ENCODE assay signal across 30 cellular contexts in the genomic region with DNA sequence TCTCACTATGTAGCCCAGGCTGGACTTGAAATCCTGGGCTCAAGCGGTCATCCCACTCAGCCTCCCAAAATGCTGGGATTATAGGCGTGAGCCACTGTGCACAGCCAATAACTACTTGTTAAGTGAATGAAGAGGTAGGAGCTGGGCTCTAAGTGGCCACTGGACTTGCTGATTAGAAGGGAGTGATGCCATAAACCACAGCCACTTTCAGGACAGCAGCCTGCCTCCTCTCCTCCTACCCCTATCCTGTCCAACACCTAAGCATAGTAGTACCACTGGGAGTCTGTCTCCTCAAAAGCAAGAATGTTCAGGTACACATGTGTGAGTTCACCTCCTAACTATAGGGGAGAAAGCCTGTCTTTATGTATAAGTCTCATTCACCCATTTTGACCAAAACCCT.
"Had no signal": no experiment of that assay in that cellular context is flagged by ENCODE, and none has a peak within 500 bp of the region (broad histone marks: within the 10 kb centered on the region; RNA-seq: fewer than 3 reads in every experiment).

No MANE protein-coding gene starts in this region.

- H3K9me3 ChIP-seq: breast epithelium, SJCRH30, SK-N-SH had no signal

- H3K27ac Mint-ChIP-seq: activated CD8-positive, alpha-beta T cell treated with anti-CD3 and anti-CD28 coated beads, Interleukin-2, amount 10 ng/mL, durations not matched to agents 7 days and 5 days; activated T-helper 1 cell treated with anti-CD3 and anti-CD28 coated beads, Interleukin-12 subunit alpha, Interleukin-12 subunit beta, Interleukin-2, Interleukin-4 antibody, amounts not matched to agents 30 ng/mL and 10 ng/mL and 1 ng/mL, durations not matched to agents 14 hours and 24 hours and 36 hours had no signal

- H3K27me3 ChIP-seq: breast epithelium, SJCRH30 had no signal

- H3K27me3 Mint-ChIP-seq: activated naive CD4-positive, alpha-beta T cell treated with anti-CD3 and anti-CD28 coated beads, Interleukin-2, amount 50 U/mL, for 24 hours had no signal

- ATAC-seq: activated CD8-positive, alpha-beta T cell treated with anti-CD3 and anti-CD28 coated beads, Interleukin-2, amount 10 ng/mL, durations not matched to agents 7 days and 5 days; Panc1 had no signal

- DNase-seq: activated CD4-positive, alpha-beta T cell treated with anti-CD3 and anti-CD28 coated beads for 4 hours; activated CD4-positive, alpha-beta T cell treated with anti-CD3 and anti-CD28 coated beads, Interleukin-2, amount 50 U/mL, for 4 hours; activated CD4-positive, CD25-positive, alpha-beta regulatory T cell; activated CD8-positive, alpha-beta memory T cell treated with anti-CD3 and anti-CD28 coated beads, Interleukin-2, amount 50 U/mL, for 48 hours; activated CD8-positive, alpha-beta T cell treated with anti-CD3 and anti-CD28 coated beads, Interleukin-2, amount 10 ng/mL, durations not matched to agents 7 days and 5 days; activated effector memory CD4-positive, alpha-beta T cell treated with Interleukin-2 at 50 U/mL for 16 hours; activated naive CD4-positive, alpha-beta T cell; activated T-cell treated with anti-CD3 and anti-CD28 coated beads, Interleukin-2, amount 50 U/mL, for 1 hour; aorta; central memory CD4-positive, alpha-beta T cell; Karpas-422; MM.1S; NCI-H1105; NCI-H1436; NCI-H1694 treated with DMSO at 0.1 percent for 48 hours; NCI-H2081; NCI-H510A treated with DMSO at 0.1 percent for 48 hours; NCI-H69; NK-92 treated with Interleukin-12 subunit alpha and Interleukin-12 subunit beta, amount 100 ng/mL, for 24 hours; OCI-M1; Right ventricle myocardium superior; RPMI8226; SJCRH30; SK-N-SH; T-helper 1 cell had no signal

- H3K27ac ChIP-seq: SJCRH30, VCaP had no signal

- H3K4me3 Mint-ChIP-seq: activated CD8-positive, alpha-beta T cell treated with anti-CD3 and anti-CD28 coated beads, Interleukin-2, amount 10 ng/mL, durations not matched to agents 7 days and 5 days; activated naive CD4-positive, alpha-beta T cell treated with anti-CD3 and anti-CD28 coated beads, Interleukin-2, amount 50 U/mL, for 24 hours; activated T-helper 1 cell treated with anti-CD3 and anti-CD28 coated beads, Interleukin-12 subunit alpha, Interleukin-12 subunit beta, Interleukin-2, Interleukin-4 antibody, amounts not matched to agents 30 ng/mL and 10 ng/mL and 1 ng/mL, durations not matched to agents 14 hours and 24 hours and 36 hours had no signal

- H3K4me1 Mint-ChIP-seq: activated naive CD4-positive, alpha-beta T cell treated with anti-CD3 and anti-CD28 coated beads, Interleukin-2, amount 50 U/mL, for 24 hours had no signal

- H3K9me3 Mint-ChIP-seq: activated naive CD4-positive, alpha-beta T cell treated with anti-CD3 and anti-CD28 coated beads, Interleukin-2, amount 50 U/mL, for 24 hours; activated T-helper 1 cell treated with anti-CD3 and anti-CD28 coated beads, Interleukin-12 subunit alpha, Interleukin-12 subunit beta, Interleukin-2, Interleukin-4 antibody, amounts not matched to agents 30 ng/mL and 10 ng/mL and 1 ng/mL, durations not matched to agents 14 hours and 24 hours and 36 hours had no signal
